In the genomic region with DNA sequence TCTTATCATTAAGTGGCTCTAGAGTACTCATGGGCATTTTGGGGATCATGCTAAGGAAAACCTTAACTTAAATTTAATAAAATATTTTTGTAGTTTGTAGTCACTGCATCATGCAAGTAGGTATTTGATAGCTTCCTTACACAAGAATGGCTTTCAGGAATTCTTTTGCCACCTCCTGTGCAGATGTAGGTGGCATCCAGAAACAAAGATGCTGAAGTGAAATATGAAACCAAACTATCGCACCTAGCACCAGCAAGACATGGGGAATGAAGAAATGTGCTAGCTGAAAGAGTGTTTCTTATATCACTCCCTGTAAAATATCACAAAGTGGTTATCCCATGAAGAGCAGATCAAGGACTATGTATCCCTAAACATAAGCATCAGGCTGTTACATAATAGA, we compare ENCODE assay signal across 6 cellular contexts.
"Had no signal": no experiment of that assay in that cellular context is flagged by ENCODE, and none has a peak within 500 bp of the region (broad histone marks: within the 10 kb centered on the region; RNA-seq: fewer than 3 reads in every experiment).

No MANE protein-coding gene starts in this region.

- DNase-seq: GM23248, GOT3, H9, HCEC 1CT, IMR-90, KBM-7 had no signal

- H3K4me3 ChIP-seq: GM23248 had no signal

- H3K27ac ChIP-seq: GM23248 had no signal
